20 cellular contexts compared by ENCODE assay signal in the genomic region with DNA sequence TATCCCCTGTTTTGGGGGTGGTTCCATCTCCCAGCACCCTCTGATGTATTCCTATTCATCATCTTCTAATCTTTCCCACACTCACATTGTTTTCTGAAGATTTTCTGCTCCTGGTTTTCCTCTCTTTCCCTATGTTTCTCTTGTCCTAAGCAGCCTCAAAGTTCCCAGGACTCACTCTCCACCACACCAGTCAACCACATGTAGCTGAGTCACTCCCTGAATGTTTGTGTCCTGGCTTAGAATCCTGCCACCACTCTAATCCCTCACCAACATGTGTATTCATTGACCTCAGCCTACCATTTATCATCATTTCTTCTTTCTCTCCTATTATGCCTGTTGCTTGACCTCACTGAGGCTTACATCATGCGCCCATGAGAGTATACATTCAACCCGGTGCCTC.
"Had no signal": no experiment of that assay in that cellular context is flagged by ENCODE, and none has a peak within 500 bp of the region (broad histone marks: within the 10 kb centered on the region; RNA-seq: fewer than 3 reads in every experiment).

No MANE protein-coding gene starts in this region.

- DNase-seq: effector CD4-positive, alpha-beta T cell; gastrocnemius medialis; heart right ventricle; hypothalamus; kidney glomerular epithelial cell; mucosa of descending colon; naive thymus-derived CD8-positive, alpha-beta T cell; psoas muscle; stimulated activated CD4-positive, alpha-beta T cell treated with anti-CD3 and anti-CD28 coated beads, Interleukin-2, amount 100 ng/mL, for 24 hours; stimulated activated CD4-positive, alpha-beta T cell treated with anti-CD3 and anti-CD28 coated beads, Interleukin-4, amount 100 ng/mL, for 4 hours; stimulated activated naive B cell treated with anti-CD40 and anti-IgM and Interleukin-4, amounts not matched to agents 10 μg/mL and 1 μg/mL and 100 μg/mL, for 72 hours; stimulated activated naive CD8-positive, alpha-beta T cell treated with anti-CD3 and anti-CD28 coated beads, Interleukin-15, amount 100 ng/mL, for 72 hours; substantia nigra; trophoblast cell had no signal

- H3K4me3 ChIP-seq: coronary artery, gastrocnemius medialis, heart right ventricle, mucosa of descending colon, psoas muscle, skin epidermis, thoracic aorta had no signal

- H3K4me1 ChIP-seq: gastrocnemius medialis, heart right ventricle, psoas muscle had no signal

- H3K27ac ChIP-seq: coronary artery, gastrocnemius medialis, heart right ventricle, neutrophil, psoas muscle, skin epidermis, thoracic aorta had no signal

- H3K9me3 ChIP-seq: gastrocnemius medialis, heart right ventricle, mucosa of descending colon, neutrophil, psoas muscle, thoracic aorta had no signal

- FAIRE-seq: endometrium, islet of Langerhans had no signal

- H3K27me3 ChIP-seq: gastrocnemius medialis, heart right ventricle, neutrophil had no signal

- H3K36me3 ChIP-seq: gastrocnemius medialis, heart right ventricle, neutrophil, thoracic aorta had no signal
